In the genomic region with DNA sequence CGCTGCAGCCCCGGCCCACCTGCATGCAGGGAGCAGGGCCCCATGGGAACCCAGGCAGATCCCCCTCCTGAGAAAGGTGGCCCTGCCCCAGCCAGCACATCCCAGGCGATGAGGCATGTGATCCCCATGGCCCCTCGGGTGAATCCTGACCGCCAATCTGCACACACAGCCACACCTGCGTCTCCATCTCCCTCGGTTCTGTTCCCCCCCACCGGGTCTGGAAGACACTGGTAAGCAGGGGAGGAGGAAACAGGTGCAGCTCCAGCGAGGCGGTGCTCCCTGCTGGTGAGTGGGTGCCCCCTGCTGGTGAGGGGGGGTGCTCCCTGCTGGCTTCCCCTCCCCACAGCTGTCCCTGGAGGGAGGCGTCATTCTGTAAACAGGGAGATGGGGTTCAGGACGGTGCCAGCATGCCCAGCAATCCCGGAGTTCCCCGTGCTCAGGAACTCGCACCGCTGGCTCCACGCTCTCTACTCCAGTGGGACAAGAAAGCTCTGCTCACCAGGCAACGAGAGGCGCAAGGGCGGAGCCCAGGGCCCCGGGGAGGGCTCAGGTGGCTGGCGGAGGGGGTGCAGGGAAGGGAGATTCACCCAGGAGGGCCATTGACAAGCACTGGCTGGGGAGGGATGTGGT, we compare ENCODE assay signal across 8 cellular contexts. TPM values are rescaled to one million over a fixed set of nuclear protein-coding genes. Genes with fewer than 3 reads are reported as not detected.
DNase-seq lines count a peak whose midpoint lies in the region; ATAC-seq, FAIRE-seq and TF ChIP-seq lines count a peak whose summit lies in the region.

No MANE protein-coding gene starts in this region.

- peaks cover 0 to 9% (median 3%) of the 10 kb centered on the region in 3 donors for H3K4me1 ChIP-seq in gastroesophageal sphincter

- intact Hi-C loops in posterior cingulate gyrus (cut with DNase I): no loop called here

- peaks cover 4% of the 10 kb centered on the region for H3K27me3 Mint-ChIP-seq in activated T-helper 17 cell treated with anti-CD3 and anti-CD28 coated beads, Interleukin-2, amount 50 U/mL, for 72 hours

- POLR2A ChIA-PET in AG04450 (lab: Yijun Ruan, JAX): no interaction called here

- H3K4me3 ChIP-seq in AG04450 (ENCODE audit: low read depth, low read length) (no peak overlapping the region), gastroesophageal sphincter (no peak overlapping the region)

- no peak overlapping the region for H3K27ac ChIP-seq in AG04450 (ENCODE audit: low read depth, low read length)
- no peak overlapping the region for H3K27ac ChIP-seq in gastroesophageal sphincter

- CTCF ChIA-PET in AG04450 (lab: Charles Lee): interaction anchor here (0.7 to 3.0 kb wide), 4 partner anchors 21 to 219 kb away, joined by 3 to 20 read pairs (median 7); no protein-coding TSS in a partner anchor

- H3K9me3 ChIP-seq in AG04450 (ENCODE audit: control insufficient read depth, insufficient read depth, low read length) (peaks cover 20% of the 10 kb centered on the region; the same call in 1 of the 2 replicates), gastroesophageal sphincter (no peaks in the 10 kb centered on the region)

- FAIRE-seq in GM19239 (lab: Jason Lieb, UNC): no peak

- H3K4me3 Mint-ChIP-seq in activated T-helper 17 cell treated with anti-CD3 and anti-CD28 coated beads, Interleukin-2, amount 50 U/mL, for 72 hours: no peak overlapping the region

- in situ Hi-C loops in KBM-7 (cut with MboI; ENCODE audit: low pct_unique_long_range_greater_than_20kb, low sequenced_read_pairs): no loop called here

- peak; percentile 89 for ATAC-seq in activated T-helper 17 cell treated with anti-CD3 and anti-CD28 coated beads, Interleukin-2, amount 50 U/mL, for 72 hours (replicated peaks)
- ATAC-seq in gastroesophageal sphincter: peak; percentile 63

- no peak for TF ChIP-seq EP300 in gastroesophageal sphincter (IDR thresholded peaks at IDR 0.05)

- no peak overlapping the region for H3K27ac Mint-ChIP-seq in activated T-helper 17 cell treated with anti-CD3 and anti-CD28 coated beads, Interleukin-2, amount 50 U/mL, for 72 hours

- 7% methylated on average over 3 of the region's 22 CpGs; no CpG with 5 or more reads in 1 of the 2 donors for WGBS in gastroesophageal sphincter (ENCODE audit: low coverage in 1 of 2), 2 donors

- no peaks in the 10 kb centered on the region for H3K9me3 Mint-ChIP-seq in activated T-helper 17 cell treated with anti-CD3 and anti-CD28 coated beads, Interleukin-2, amount 50 U/mL, for 72 hours

- TF ChIP-seq CTCF in AG04450 (IDR thresholded peaks at IDR 0.05; ENCODE audit: low read depth, low read length) (peak; percentile 54), gastroesophageal sphincter (IDR thresholded peaks at IDR 0.05) (peak in 3 of 4 experiments; percentile 72 to 96 (median 83))

- H3K36me3 Mint-ChIP-seq in activated T-helper 17 cell treated with anti-CD3 and anti-CD28 coated beads, Interleukin-2, amount 50 U/mL, for 72 hours (ENCODE audit: low read depth): no peaks in the 10 kb centered on the region

- DNase-seq in AG04450 (ENCODE audit: low read depth, low spot score): no peak
- peak; percentile 93 for DNase-seq in GM19239 (ENCODE audit: insufficient read length, low spot score)
- DNase-seq in KBM-7: peak; percentile 83
- peak; percentile 19 for DNase-seq in RPMI7951 (ENCODE audit: low read depth)
- peak in 6 of 10 donors; percentile 38 to 82 (median 58) for DNase-seq in posterior cingulate gyrus
- peak; percentile 85 for DNase-seq in ureter (ENCODE audit: low spot score)

- no peaks in the 10 kb centered on the region for H3K36me3 ChIP-seq in gastroesophageal sphincter

- TF ChIP-seq POLR2A in gastroesophageal sphincter (IDR thresholded peaks at IDR 0.05): no peak

- peaks cover 3% of the 10 kb centered on the region for H3K27me3 ChIP-seq in AG04450 (ENCODE audit: control insufficient read depth, insufficient read depth, low read length)
- H3K27me3 ChIP-seq in gastroesophageal sphincter: peaks cover 22% of the 10 kb centered on the region

- no peaks in the 10 kb centered on the region for H3K4me1 Mint-ChIP-seq in activated T-helper 17 cell treated with anti-CD3 and anti-CD28 coated beads, Interleukin-2, amount 50 U/mL, for 72 hours

RNA-seq across cellular contexts. Expression of a gene that starts 28.4 kb away (rescaled TPM):
- 0.55 and 0.56 TPM in 2 replicates for polyA plus RNA-seq in AG04450 (2011; rRNA removed)
- polyA minus RNA-seq in AG04450 (2011; rRNA and poly(A)+ RNA removed): 0.70 and 2.4 TPM in 2 replicates
- total RNA-seq in RPMI7951 (2014; rRNA removed; shearing (Covaris generic)): 0.98 and 1.4 TPM in 2 replicates
- 10 to 100 TPM; 17.6 to 28.2 TPM for total RNA-seq in activated T-helper 17 cell treated with anti-CD3 and anti-CD28 coated beads, Interleukin-2, amount 50 U/mL, for 72 hours
- 10 to 100 TPM; 18.8 to 28.7 (median 24.5) TPM for total RNA-seq in gastroesophageal sphincter
- total RNA-seq in ureter: 77.0 TPM
